1 cellular context compared by ENCODE assay signal in the genomic region with DNA sequence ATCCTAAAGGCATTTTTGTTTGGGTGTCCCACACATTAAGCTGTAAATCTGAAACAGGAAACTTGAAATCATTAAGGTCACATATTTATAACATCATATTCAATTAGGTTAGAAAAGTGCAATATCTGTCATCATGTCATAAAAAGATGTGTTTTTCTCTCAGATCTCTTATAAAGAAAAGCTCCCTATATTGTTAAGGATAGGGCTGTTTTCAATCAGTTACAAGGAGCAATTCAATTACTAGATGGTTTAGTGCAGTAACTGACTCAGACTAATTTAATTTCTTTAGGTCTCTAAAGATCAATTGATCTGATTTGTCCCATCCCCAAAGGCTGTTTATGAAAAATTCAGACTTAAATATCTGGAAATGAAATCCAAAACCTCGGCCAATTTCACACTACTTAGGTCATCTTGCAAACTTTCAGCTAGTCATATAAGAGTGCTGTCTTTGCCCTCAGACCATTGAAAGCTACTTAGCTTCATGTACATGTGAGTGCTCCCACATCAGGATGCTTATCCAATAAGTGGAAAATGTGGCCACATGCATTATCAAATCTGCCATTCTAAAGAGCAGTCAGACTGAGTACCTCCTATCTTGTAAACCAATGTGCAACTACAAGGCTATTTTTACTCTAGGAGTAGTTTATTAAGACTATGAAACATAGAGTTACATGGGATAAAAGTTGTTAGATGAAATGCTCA. TPM values are rescaled to one million over a fixed set of nuclear protein-coding genes. Genes with fewer than 3 reads are reported as not detected.
"Had no signal": no experiment of that assay in that cellular context is flagged by ENCODE, and none has a peak within 500 bp of the region (broad histone marks: within the 10 kb centered on the region; RNA-seq: fewer than 3 reads in every experiment).

No MANE protein-coding gene starts in this region.

RNA-seq across cellular contexts. Expression of a gene that starts 44.8 kb away (rescaled TPM):
- total RNA-seq: left lobe of liver had no signal
